24 cellular contexts compared by ENCODE assay signal in genomic region chr12:96824074-96824837, GRCh38.
"Had no signal": no experiment of that assay in that cellular context is flagged by ENCODE, and none has a peak within 500 bp of the region (broad histone marks: within the 10 kb centered on the region; RNA-seq: fewer than 3 reads in every experiment).

No MANE protein-coding gene starts in this region.

- H3K36me3 Mint-ChIP-seq: mesothelial cell of epicardium; naive B cell; stimulated activated naive B cell treated with anti-CD40 and anti-IgM and Interleukin-4, amounts not matched to agents 10 μg/mL and 1 μg/mL and 100 μg/mL, for 72 hours had no signal

- H3K27ac Mint-ChIP-seq: activated CD4-positive, alpha-beta memory T cell treated with anti-CD3 and anti-CD28 coated beads, Interleukin-2, amount 10 ng/mL, durations not matched to agents 7 days and 5 days; immature natural killer cell; mesothelial cell of epicardium; naive B cell; stimulated activated naive B cell treated with anti-CD40 and anti-IgM and Interleukin-4, amounts not matched to agents 10 μg/mL and 1 μg/mL and 100 μg/mL, for 72 hours; T-helper 17 cell had no signal

- ATAC-seq: psoas muscle; SK-N-SH treated with all-trans-retinoic acid at 6 μM for 48 hours; stimulated activated naive B cell treated with anti-CD40 and anti-IgM and Interleukin-4, amounts not matched to agents 10 μg/mL and 1 μg/mL and 100 μg/mL, for 72 hours; T-helper 17 cell had no signal

- H3K4me1 Mint-ChIP-seq: activated CD4-positive, alpha-beta memory T cell treated with anti-CD3 and anti-CD28 coated beads, Interleukin-2, amount 10 ng/mL, durations not matched to agents 7 days and 5 days; immature natural killer cell; mesothelial cell of epicardium; naive B cell; neural crest cell; stimulated activated naive B cell treated with anti-CD40 and anti-IgM and Interleukin-4, amounts not matched to agents 10 μg/mL and 1 μg/mL and 100 μg/mL, for 72 hours; T-helper 17 cell had no signal

- DNase-seq: activated CD4-positive, alpha-beta memory T cell treated with anti-CD3 and anti-CD28 coated beads, Interleukin-2, amount 10 ng/mL, durations not matched to agents 7 days and 5 days; activated CD4-positive, alpha-beta T cell treated with anti-CD3 and anti-CD28 coated beads for 1 hour; activated gamma-delta T cell treated with Interleukin-2 at 50 U/mL for 16 hours; activated T-cell treated with anti-CD3 and anti-CD28 coated beads, Interleukin-2, amount 50 U/mL, for 1 hour; amygdala; caudate nucleus; cortex of kidney; foreskin fibroblast; head of caudate nucleus; hypothalamus; immature natural killer cell; naive B cell; occipital lobe; psoas muscle; sigmoid colon; small intestine; stimulated activated CD4-positive, alpha-beta T cell treated with anti-CD3 and anti-CD28 coated beads, Interleukin-4, amount 100 ng/mL, for 24 hours; stimulated activated naive B cell treated with anti-CD40 and anti-IgM and Interleukin-4, amounts not matched to agents 10 μg/mL and 1 μg/mL and 100 μg/mL, for 72 hours; T-helper 17 cell; testis; transverse colon had no signal

- H3K4me3 Mint-ChIP-seq: activated CD4-positive, alpha-beta memory T cell treated with anti-CD3 and anti-CD28 coated beads, Interleukin-2, amount 10 ng/mL, durations not matched to agents 7 days and 5 days; immature natural killer cell; mesothelial cell of epicardium; naive B cell; neural crest cell; stimulated activated naive B cell treated with anti-CD40 and anti-IgM and Interleukin-4, amounts not matched to agents 10 μg/mL and 1 μg/mL and 100 μg/mL, for 72 hours; T-helper 17 cell had no signal

- H3K27me3 Mint-ChIP-seq: activated CD4-positive, alpha-beta memory T cell treated with anti-CD3 and anti-CD28 coated beads, Interleukin-2, amount 10 ng/mL, durations not matched to agents 7 days and 5 days had no signal

- H3K9me3 Mint-ChIP-seq: activated CD4-positive, alpha-beta memory T cell treated with anti-CD3 and anti-CD28 coated beads, Interleukin-2, amount 10 ng/mL, durations not matched to agents 7 days and 5 days; immature natural killer cell had no signal
